18 cellular contexts compared by ENCODE assay signal in genomic region chr5:65244031-65244430, GRCh38.
DNase-seq lines count a peak whose midpoint lies in the region; FAIRE-seq and TF ChIP-seq lines count a peak whose summit lies in the region.
"Had no signal": no experiment of that assay in that cellular context is flagged by ENCODE, and none has a peak within 500 bp of the region (broad histone marks: within the 10 kb centered on the region; RNA-seq: fewer than 3 reads in every experiment).

No MANE protein-coding gene starts in this region.

- peaks cover 0 to 6% of the 10 kb centered on the region in 2 experiments for H3K36me3 ChIP-seq in endothelial cell of umbilical vein (ENCODE audit: control insufficient read depth in 2 of 2, extremely low read depth in 1 of 2, insufficient read depth in 2 of 2, low read length in 2 of 2)
- H3K36me3 ChIP-seq in CD8-positive, alpha-beta memory T cell (ENCODE audit: insufficient read depth, low read length): no peaks in the 10 kb centered on the region

- no peak overlapping the region for H3K4me3 ChIP-seq in endothelial cell of umbilical vein (replicated peaks in 1 of 3; ENCODE audit: insufficient read depth in 1 of 3, low read depth in 1 of 3, low read length in 3 of 3)
- H3K4me3 ChIP-seq in CD8-positive, alpha-beta memory T cell (ENCODE audit: low read length): no peak overlapping the region
- H3K4me3 ChIP-seq: A549 had no signal

- DNase-seq in DMS53 (lab: John Stamatoyannopoulos, UW): peak; percentile 33
- no peak for DNase-seq in DMS53 treated with DMSO at 0.1 percent for 48 hours (lab: John Stamatoyannopoulos, UW; ENCODE audit: unreplicated experiment)
- DNase-seq in endothelial cell of umbilical vein (ENCODE audit: low read depth, low spot score): peak; percentile 82
- no peak for DNase-seq in mesothelial cell of epicardium (ENCODE audit: low spot score in 2 of 2, unreplicated experiment in 2 of 2)
- no peak for DNase-seq in HFFc6
- DNase-seq in putamen (ENCODE audit: low spot score): no peak
- no peak for DNase-seq in CD8-positive, alpha-beta memory T cell
- DNase-seq: AML-193; CD4-positive, alpha-beta T cell; HCEC 1CT; IMR-90 had no signal

- no peaks in the 10 kb centered on the region for H3K79me2 ChIP-seq in endothelial cell of umbilical vein (ENCODE audit: control insufficient read depth, insufficient read depth, low read length)

- FAIRE-seq in endothelial cell of umbilical vein (lab: Jason Lieb, UNC): no peak
- FAIRE-seq: A549, G401.6, GM12891, GM19239, HTR-8/SVneo had no signal

- dilution Hi-C loops in endothelial cell of umbilical vein (cut with MboI; ENCODE audit: extremely low pct_ligation_motif_present, low sequenced_read_pairs): no loop called here

- no peaks in the 10 kb centered on the region for H3K27me3 ChIP-seq in endothelial cell of umbilical vein (ENCODE audit: control insufficient read depth in 2 of 2, insufficient read depth in 2 of 2, low read length in 2 of 2)
- H3K27me3 ChIP-seq in CD8-positive, alpha-beta memory T cell (ENCODE audit: insufficient read depth, low read length, poor library complexity, severe bottlenecking): no peaks in the 10 kb centered on the region

- H3K27me3 Mint-ChIP-seq in mesothelial cell of epicardium (ENCODE audit: low read depth): no peaks in the 10 kb centered on the region
- no peaks in the 10 kb centered on the region for H3K27me3 Mint-ChIP-seq in HFFc6 (ENCODE audit: insufficient read depth)
- no peaks in the 10 kb centered on the region for H3K27me3 Mint-ChIP-seq in CD8-positive, alpha-beta memory T cell
- H3K27me3 Mint-ChIP-seq: CD4-positive, alpha-beta T cell had no signal

- H3K4me2 ChIP-seq in endothelial cell of umbilical vein (ENCODE audit: insufficient read depth, low read length): peak overlapping the region; percentile 46
- H3K4me2 ChIP-seq: A549 had no signal

- intact Hi-C loops in endothelial cell of umbilical vein (cut with micrococcal nuclease): no loop called here

- CTCF ChIA-PET in endothelial cell of umbilical vein (lab: Charles Lee): interaction anchor here (1.2 to 3.4 kb wide), 3 partner anchors 12 to 239 kb away, joined by 3 to 10 read pairs (median 5); no protein-coding TSS in a partner anchor
- CTCF ChIA-PET in CD8-positive, alpha-beta memory T cell (lab: Charles Lee): interaction anchor here (1.5 kb wide), 1 partner anchor 12 kb away, joined by 3 read pairs; no protein-coding TSS in a partner anchor

- H3K4me3 Mint-ChIP-seq in mesothelial cell of epicardium (no peak overlapping the region), HFFc6 (no peak overlapping the region)
- no peak overlapping the region for H3K4me3 Mint-ChIP-seq in CD8-positive, alpha-beta memory T cell
- H3K4me3 Mint-ChIP-seq: CD4-positive, alpha-beta T cell had no signal

- H3K4me1 ChIP-seq in endothelial cell of umbilical vein (ENCODE audit: control insufficient read depth, extremely low read depth, insufficient read depth, low read length): peaks cover 10% of the 10 kb centered on the region
- no peaks in the 10 kb centered on the region for H3K4me1 ChIP-seq in CD8-positive, alpha-beta memory T cell (ENCODE audit: insufficient read depth, low read length)
- H3K4me1 ChIP-seq: A549 had no signal

- H3K36me3 Mint-ChIP-seq in mesothelial cell of epicardium (peaks cover 11% of the 10 kb centered on the region), HFFc6 (ENCODE audit: low read depth) (peaks cover 25% of the 10 kb centered on the region)
- H3K36me3 Mint-ChIP-seq in CD8-positive, alpha-beta memory T cell: peaks cover 0 to 1% (median 0%) of the 10 kb centered on the region in 3 donors

- H3K4me1 Mint-ChIP-seq in mesothelial cell of epicardium (peaks cover 38% of the 10 kb centered on the region), HFFc6 (ENCODE audit: low read depth) (peaks cover 9% of the 10 kb centered on the region)
- no peaks in the 10 kb centered on the region for H3K4me1 Mint-ChIP-seq in CD8-positive, alpha-beta memory T cell

- TF ChIP-seq POLR2A in endothelial cell of umbilical vein (IDR thresholded peaks at IDR 0.05; ENCODE audit: low read depth, low read length): no peak

- peak overlapping the region; percentile 33 for H3K27ac Mint-ChIP-seq in mesothelial cell of epicardium
- no peak overlapping the region for H3K27ac Mint-ChIP-seq in HFFc6
- H3K27ac Mint-ChIP-seq in CD8-positive, alpha-beta memory T cell: no peak overlapping the region
- H3K27ac Mint-ChIP-seq: CD4-positive, alpha-beta T cell had no signal

- H3K9me3 ChIP-seq in endothelial cell of umbilical vein (replicated peaks; ENCODE audit: control insufficient read depth, insufficient read depth, low read length): no peaks in the 10 kb centered on the region
- no peaks in the 10 kb centered on the region for H3K9me3 ChIP-seq in CD8-positive, alpha-beta memory T cell (ENCODE audit: low read length)
- H3K9me3 ChIP-seq: A549 had no signal

- H3K27ac ChIP-seq in endothelial cell of umbilical vein (ENCODE audit: insufficient read depth, low read depth, low read length): no peak overlapping the region
- no peak overlapping the region for H3K27ac ChIP-seq in CD8-positive, alpha-beta memory T cell (ENCODE audit: low read depth, low read length)
- H3K27ac ChIP-seq: 22Rv1, A549, C4-2B had no signal

- H3K9me3 Mint-ChIP-seq in mesothelial cell of epicardium: no peaks in the 10 kb centered on the region
- no peaks in the 10 kb centered on the region for H3K9me3 Mint-ChIP-seq in HFFc6
- H3K9me3 Mint-ChIP-seq in CD8-positive, alpha-beta memory T cell: no peaks in the 10 kb centered on the region
- H3K9me3 Mint-ChIP-seq: CD4-positive, alpha-beta T cell had no signal

- no peak overlapping the region for H2AFZ ChIP-seq in endothelial cell of umbilical vein (ENCODE audit: low read depth, low read length)

- H3K9me1 ChIP-seq in endothelial cell of umbilical vein (replicated peaks; ENCODE audit: control insufficient read depth, extremely low read depth, insufficient read depth, low read length): no peaks in the 10 kb centered on the region

- H3K9ac ChIP-seq in endothelial cell of umbilical vein (replicated peaks; ENCODE audit: extremely low read depth, insufficient read depth, low read length): no peak overlapping the region

- no peak for TF ChIP-seq CTCF in endothelial cell of umbilical vein (IDR thresholded peaks at IDR 0.05; ENCODE audit: extremely low read depth in 1 of 2, insufficient read depth in 1 of 2, low read depth in 1 of 2, low read length in 2 of 2)
- no peak for TF ChIP-seq CTCF in mesothelial cell of epicardium (IDR thresholded peaks at IDR 0.05; ENCODE audit: unreplicated experiment)
- TF ChIP-seq CTCF in HFFc6 (IDR thresholded peaks at IDR 0.05): no peak

- POLR2A ChIA-PET in endothelial cell of umbilical vein (lab: Charles Lee): no interaction called here
- POLR2A ChIA-PET in CD8-positive, alpha-beta memory T cell (lab: Charles Lee): no interaction called here

- H4K20me1 ChIP-seq in endothelial cell of umbilical vein (replicated peaks; ENCODE audit: control insufficient read depth, extremely low read depth, insufficient read depth, low read length): no peaks in the 10 kb centered on the region

- no TSS peak for BruUV-seq in endothelial cell of umbilical vein (replicated peaks; lab: Mats Ljungman, UMichigan)

TF ChIP-seq in endothelial cell of umbilical vein, 7 proteins besides CTCF, POLR2A, EP300 and RAD21:
- no peak for TF ChIP-seq POLR2AphosphoS5 (IDR thresholded peaks at IDR 0.05; ENCODE audit: insufficient read depth, low read depth, low read length)
- no peak for TF ChIP-seq FOS (IDR thresholded peaks at IDR 0.05; ENCODE audit: borderline replicate concordance, insufficient read depth, low read length)
- no peak for TF ChIP-seq MYC (IDR thresholded peaks at IDR 0.05; ENCODE audit: low read depth, low read length)
- no peak for TF ChIP-seq MAX (IDR thresholded peaks at IDR 0.05; ENCODE audit: insufficient read depth, insufficient read length)
- no peak for TF ChIP-seq GATA2 (IDR thresholded peaks at IDR 0.05; ENCODE audit: insufficient read depth, insufficient read length, low read depth, low read length)
- no peak for TF ChIP-seq EZH2 (IDR thresholded peaks at IDR 0.05; ENCODE audit: borderline replicate concordance, low read depth, low read length, severe bottlenecking)
- no peak for TF ChIP-seq JUN (IDR thresholded peaks at IDR 0.05; ENCODE audit: borderline replicate concordance, insufficient read depth, insufficient read length, low read depth)

Comparison
In these comparisons a context has a peak if more than half of its experiments do, and no peak if none do; other contexts are left out.
1. DNase-seq: peak in DMS53 (single experiment) and endothelial cell of umbilical vein (single experiment); none in DMS53 treated with DMSO at 0.1 percent for 48 hours (single experiment), mesothelial cell of epicardium (0 of 2), HFFc6 (single experiment), putamen (single experiment) and CD8-positive, alpha-beta memory T cell (0 of 5).